Comparison of ENCODE assay signal across 8 cellular contexts in the genomic region with DNA sequence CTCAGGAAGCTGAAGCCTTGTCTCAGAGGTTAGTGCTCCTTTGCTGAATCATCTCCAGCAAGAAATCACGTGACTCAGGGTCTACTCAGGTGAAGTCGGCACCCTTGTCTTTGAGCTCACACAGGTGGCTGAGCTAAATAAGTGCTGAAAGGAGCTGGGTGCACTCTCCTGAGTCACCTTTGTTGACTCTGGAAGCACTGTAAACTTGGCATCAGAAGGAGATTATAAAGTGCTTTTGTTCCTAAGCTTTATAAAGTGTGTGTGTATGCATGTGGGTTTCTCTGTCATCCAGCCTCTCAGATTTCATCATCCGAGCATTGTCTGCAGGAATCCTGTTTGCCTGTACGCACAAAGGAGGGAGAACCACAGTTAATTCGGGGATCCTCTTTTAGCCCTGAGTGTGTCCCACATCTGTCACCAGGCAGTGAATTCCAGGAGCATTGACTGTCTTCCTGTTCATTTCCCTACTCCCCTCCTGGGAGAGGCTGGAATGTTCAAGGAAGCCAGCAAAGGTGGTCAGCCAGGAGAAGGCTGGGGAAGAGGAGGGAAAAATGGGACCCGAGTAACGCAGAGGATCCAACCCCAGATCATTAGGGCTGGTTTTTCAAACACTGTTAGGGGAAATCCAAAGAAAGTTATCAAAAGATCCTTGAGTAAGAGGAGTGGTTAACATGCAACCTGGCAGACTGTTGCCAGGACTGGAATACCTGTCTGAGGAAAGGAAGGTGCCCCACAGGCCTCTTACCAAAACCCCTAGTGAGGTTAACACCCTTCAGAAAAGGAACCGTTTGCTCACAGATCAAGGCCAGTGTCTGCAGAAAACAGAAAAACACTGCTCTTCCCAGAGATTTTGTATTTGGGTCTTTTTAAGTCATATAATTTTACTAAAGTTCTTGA.
A peak's percentile ranks its signal among the peaks of the same experiment; 100 is the strongest.
DNase-seq lines count a peak whose midpoint lies in the region; ATAC-seq and TF ChIP-seq lines count a peak whose summit lies in the region.

No MANE protein-coding gene starts in this region.

- peak overlapping the region; percentile 64 for H3K4me3 Mint-ChIP-seq in HFFc6
- H3K4me3 Mint-ChIP-seq in mesothelial cell of epicardium: no peak overlapping the region

- TF ChIP-seq CTCF in C4-2B (conservative IDR thresholded peaks at IDR 0.05): no peak
- TF ChIP-seq CTCF in HFFc6 (IDR thresholded peaks at IDR 0.05): no peak
- TF ChIP-seq CTCF in mesothelial cell of epicardium (IDR thresholded peaks at IDR 0.05; ENCODE audit: unreplicated experiment): no peak
- no peak for TF ChIP-seq CTCF in vagina (IDR thresholded peaks at IDR 0.05)

- H3K36me3 ChIP-seq in vagina: no peaks in the 10 kb centered on the region

- peaks cover 59% of the 10 kb centered on the region for H3K4me1 Mint-ChIP-seq in HFFc6 (ENCODE audit: low read depth)
- H3K4me1 Mint-ChIP-seq in mesothelial cell of epicardium: peaks cover 30% of the 10 kb centered on the region

- H3K27me3 ChIP-seq in vagina: no peaks in the 10 kb centered on the region

- H3K27me3 Mint-ChIP-seq in HFFc6 (ENCODE audit: insufficient read depth) (no peaks in the 10 kb centered on the region), mesothelial cell of epicardium (ENCODE audit: low read depth) (no peaks in the 10 kb centered on the region)

- H3K27ac ChIP-seq in C4-2B: peak overlapping the region; percentile 98
- H3K27ac ChIP-seq in vagina: peak overlapping the region; percentile 33

- H3K9me3 Mint-ChIP-seq in HFFc6 (no peaks in the 10 kb centered on the region), mesothelial cell of epicardium (no peaks in the 10 kb centered on the region)

- no peak overlapping the region for H3K4me3 ChIP-seq in vagina

- H3K36me3 Mint-ChIP-seq in HFFc6 (ENCODE audit: low read depth) (no peaks in the 10 kb centered on the region), mesothelial cell of epicardium (no peaks in the 10 kb centered on the region)

- H3K4me1 ChIP-seq in vagina: peaks cover 31% of the 10 kb centered on the region

- intact Hi-C loops in vagina (cut with DNase I): no loop called here

- H3K27ac Mint-ChIP-seq in HFFc6 (peak overlapping the region; percentile 81), mesothelial cell of epicardium (peak overlapping the region; percentile 65)

- no peak for TF ChIP-seq POLR2A in vagina (IDR thresholded peaks at IDR 0.05)

- ATAC-seq in HG03521 (IDR thresholded peaks at IDR 0.05; ENCODE audit: unreplicated experiment) (no peak), GM21526 (IDR thresholded peaks at IDR 0.05; ENCODE audit: low FRiP score, unreplicated experiment) (no peak)

- DNase-seq in HFFc6 (peak; percentile 68), RPMI7951 (ENCODE audit: low read depth) (peak; percentile 60), dedifferentiated amniotic fluid mesenchymal stem cell (ENCODE audit: extremely low spot score) (peak; percentile 58), mesothelial cell of epicardium (ENCODE audit: low spot score in 2 of 2, unreplicated experiment in 2 of 2) (no peak), vagina (ENCODE audit: extremely low spot score in 2 of 2) (no peak)

- H3K9me3 ChIP-seq in vagina: no peaks in the 10 kb centered on the region

Comparison
In these comparisons a context has a peak if more than half of its experiments do, and no peak if none do; other contexts are left out.
1. DNase-seq: peak in HFFc6 (single experiment), RPMI7951 (single experiment) and dedifferentiated amniotic fluid mesenchymal stem cell (single experiment); none in mesothelial cell of epicardium (0 of 2) and vagina (0 of 2).